In genomic region chr16:82609140-82609539, GRCh38 we compare ENCODE assay signal across 16 cellular contexts. TPM values are rescaled to one million over a fixed set of nuclear protein-coding genes. Genes with fewer than 3 reads are reported as not detected.
"Had no signal": no experiment of that assay in that cellular context is flagged by ENCODE, and none has a peak within 500 bp of the region (broad histone marks: within the 10 kb centered on the region; RNA-seq: fewer than 3 reads in every experiment).

No MANE protein-coding gene starts in this region.

- H3K4me3 ChIP-seq: neural progenitor cell had no signal

- ATAC-seq: activated CD8-positive, alpha-beta T cell treated with anti-CD3 and anti-CD28 coated beads for 36 hours; esophagus mucosa; left lobe of liver; sciatic nerve; stimulated activated naive B cell treated with anti-CD40 and anti-IgM and Interleukin-4, amounts not matched to agents 10 μg/mL and 1 μg/mL and 100 μg/mL, for 72 hours had no signal

- H2AFZ ChIP-seq: neural progenitor cell had no signal

- H3K27ac ChIP-seq: neural progenitor cell had no signal

- H3K36me3 ChIP-seq: neural progenitor cell had no signal

- H3K27me3 ChIP-seq: neural progenitor cell had no signal

- DNase-seq: activated CD4-positive, alpha-beta T cell treated with anti-CD3 and anti-CD28 coated beads, Interleukin-2, amount 10 ng/mL, durations not matched to agents 24 days and 14 days; activated CD4-positive, CD25-positive, alpha-beta regulatory T cell; activated CD8-positive, alpha-beta T cell treated with anti-CD3 and anti-CD28 coated beads for 36 hours; activated naive CD4-positive, alpha-beta T cell treated with Interleukin-2 at 50 U/mL for 16 hours; activated naive CD8-positive, alpha-beta T cell treated with anti-CD3 and anti-CD28 coated beads, Interleukin-2, amount 10 ng/mL, durations not matched to agents 7 days and 5 days; activated T-cell treated with anti-CD3 and anti-CD28 coated beads, Interleukin-2, amount 50 U/mL, for 1 hour; cerebellar nuclear complex; effector CD8-positive, alpha-beta T cell; mammary epithelial cell; naive B cell; stimulated activated naive B cell treated with anti-CD40 and anti-IgM and Interleukin-4, amounts not matched to agents 10 μg/mL and 1 μg/mL and 100 μg/mL, for 72 hours had no signal

- H3K4me2 ChIP-seq: neural progenitor cell had no signal

RNA-seq across cellular contexts. Expression of gene CDH13, which starts 17.6 kb away (rescaled TPM):
- total RNA-seq: activated CD4-positive, alpha-beta T cell treated with anti-CD3 and anti-CD28 coated beads, Interleukin-2, amount 10 ng/mL, durations not matched to agents 24 days and 14 days; activated CD8-positive, alpha-beta T cell treated with anti-CD3 and anti-CD28 coated beads for 36 hours; activated naive CD8-positive, alpha-beta T cell treated with anti-CD3 and anti-CD28 coated beads, Interleukin-2, amount 10 ng/mL, durations not matched to agents 7 days and 5 days; activated T-helper 2 cell treated with anti-CD3 and anti-CD28 coated beads, Interferon-gamma antibody, Interleukin-2, Interleukin-4, amounts not matched to agents 10 μg/mL and 5 μg/mL and 100 μg/mL, durations not matched to agents 14 hours and 24 hours and 36 hours had no signal
